Comparison of ENCODE assay signal across 8 cellular contexts in the genomic region with DNA sequence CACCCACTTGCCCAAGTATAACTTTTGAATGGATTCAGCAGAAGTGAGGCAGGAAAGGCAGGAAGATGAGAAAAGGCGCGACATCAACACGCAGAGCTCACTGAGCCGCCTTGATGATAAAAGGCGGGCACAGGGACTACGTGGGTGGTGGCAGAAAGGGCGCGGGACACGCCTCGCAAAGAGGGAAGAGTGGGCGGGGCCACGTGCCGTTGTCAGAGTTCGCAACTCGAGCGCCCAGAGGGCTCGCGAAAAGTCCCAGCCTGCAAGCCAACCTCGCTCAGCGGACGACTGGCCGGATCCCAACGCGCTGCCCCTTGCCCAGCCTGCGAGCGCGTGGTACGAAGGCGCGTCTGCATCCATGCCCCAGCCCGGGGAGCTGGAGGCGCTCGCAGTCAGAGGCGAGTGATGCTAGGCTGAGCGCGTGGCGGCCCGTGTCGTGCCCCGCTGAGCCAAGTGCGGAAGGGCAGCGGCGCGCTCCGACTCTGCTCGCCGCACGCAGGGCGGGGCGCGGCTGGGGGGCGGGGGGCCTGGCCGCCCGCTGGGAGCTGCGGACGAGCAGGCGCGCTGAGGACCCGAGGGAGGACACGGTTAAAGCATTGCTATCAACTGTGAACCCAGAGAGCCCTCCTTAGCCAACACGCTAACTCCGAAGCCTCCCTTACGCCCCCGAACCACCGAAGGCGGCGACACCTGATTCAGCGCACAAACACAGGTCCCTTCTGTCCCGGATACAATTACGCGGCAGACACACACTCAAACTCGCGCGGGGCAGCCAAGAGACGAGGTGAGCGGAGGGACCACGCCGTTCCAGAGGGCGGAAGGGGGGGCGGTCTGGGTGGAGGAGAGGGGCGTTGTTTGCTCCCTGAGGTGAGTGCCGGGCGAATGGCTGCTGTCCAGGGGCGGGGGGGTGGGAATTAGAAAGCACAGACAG. TPM values are rescaled to one million over a fixed set of nuclear protein-coding genes. Genes with fewer than 3 reads are reported as not detected.
A peak's percentile ranks its signal among the peaks of the same experiment; 100 is the strongest.
DNase-seq lines count a peak whose midpoint lies in the region; ATAC-seq, FAIRE-seq and TF ChIP-seq lines count a peak whose summit lies in the region.

A gene with protein sequence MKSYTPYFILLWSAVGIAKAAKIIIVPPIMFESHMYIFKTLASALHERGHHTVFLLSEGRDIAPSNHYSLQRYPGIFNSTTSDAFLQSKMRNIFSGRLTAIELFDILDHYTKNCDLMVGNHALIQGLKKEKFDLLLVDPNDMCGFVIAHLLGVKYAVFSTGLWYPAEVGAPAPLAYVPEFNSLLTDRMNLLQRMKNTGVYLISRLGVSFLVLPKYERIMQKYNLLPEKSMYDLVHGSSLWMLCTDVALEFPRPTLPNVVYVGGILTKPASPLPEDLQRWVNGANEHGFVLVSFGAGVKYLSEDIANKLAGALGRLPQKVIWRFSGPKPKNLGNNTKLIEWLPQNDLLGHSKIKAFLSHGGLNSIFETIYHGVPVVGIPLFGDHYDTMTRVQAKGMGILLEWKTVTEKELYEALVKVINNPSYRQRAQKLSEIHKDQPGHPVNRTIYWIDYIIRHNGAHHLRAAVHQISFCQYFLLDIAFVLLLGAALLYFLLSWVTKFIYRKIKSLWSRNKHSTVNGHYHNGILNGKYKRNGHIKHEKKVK (plus strand): TSS at position 617 of the 931 bp plus-strand sequence. CDS start 24,074 bp downstream, outside the sequence.

- no peaks in the 10 kb centered on the region for H4K20me1 ChIP-seq in neural progenitor cell (ENCODE audit: low read depth)

- peaks cover 20% of the 10 kb centered on the region for H3F3A ChIP-seq in neural progenitor cell (ENCODE audit: low read depth)

- peaks cover 18% of the 10 kb centered on the region for H3K4me1 ChIP-seq in neural progenitor cell
- H3K4me1 ChIP-seq in upper lobe of left lung = peaks cover 14 to 23% (median 17%) of the 10 kb centered on the region in 4 donors

- H3K27ac ChIP-seq in neural progenitor cell (no peak within 1 kb of the TSS), upper lobe of left lung (peak within 1 kb of the TSS in 1 of 4 donors; percentile 16)

- peak; percentile 21 for DNase-seq in activated naive CD4-positive, alpha-beta T cell treated with Interleukin-2 at 50 U/mL for 16 hours
- DNase-seq in activated naive CD4-positive, alpha-beta T cell (lab: John Stamatoyannopoulos, UW) = no peak
- peak; percentile 35 for DNase-seq in NCI-H2227 treated with DMSO at 0.1 percent for 48 hours (lab: John Stamatoyannopoulos, UW)
- peak; percentile 64 for DNase-seq in activated T-cell treated with anti-CD3 and anti-CD28 coated beads, Interleukin-2, amount 50 U/mL, for 24 hours
- DNase-seq in frontal cortex (ENCODE audit: low spot score in 2 of 2) = peak; percentile 41 to 51
- peak; percentile 87 for DNase-seq in neural progenitor cell (ENCODE audit: low spot score)
- peak; percentile 62 to 88 for DNase-seq in upper lobe of left lung

- WGBS in upper lobe of left lung, 2 donors = 1 to 2% methylated on average over 15 to 37 of the region's 84 CpGs

- no peak within 1 kb of the TSS for H3K9ac ChIP-seq in neural progenitor cell

- H3K9me3 ChIP-seq in neural progenitor cell (ENCODE audit: low read depth) = no peaks in the 10 kb centered on the region
- H3K9me3 ChIP-seq in upper lobe of left lung = no peaks in the 10 kb centered on the region

- H3K36me3 ChIP-seq in neural progenitor cell = no peaks in the 10 kb centered on the region
- no peaks in the 10 kb centered on the region for H3K36me3 ChIP-seq in upper lobe of left lung

- peaks cover 59% of the 10 kb centered on the region for H3K27me3 Mint-ChIP-seq in activated T-cell treated with anti-CD3 and anti-CD28 coated beads, Interleukin-2, amount 50 U/mL, for 24 hours
- peaks cover 18% of the 10 kb centered on the region for H3K27me3 Mint-ChIP-seq in neural progenitor cell (ENCODE audit: insufficient read depth, low read depth)

- peaks cover 7% of the 10 kb centered on the region for H3K79me2 ChIP-seq in neural progenitor cell (ENCODE audit: low read depth)

- H3K9me3 Mint-ChIP-seq in activated T-cell treated with anti-CD3 and anti-CD28 coated beads, Interleukin-2, amount 50 U/mL, for 24 hours = no peaks in the 10 kb centered on the region
- H3K9me3 Mint-ChIP-seq in neural progenitor cell = peaks cover 12% of the 10 kb centered on the region

- H3K27me3 ChIP-seq in neural progenitor cell (peaks cover 46% of the 10 kb centered on the region), upper lobe of left lung (peaks cover 0 to 17% (median 4%) of the 10 kb centered on the region in 4 donors)

- peak within 1 kb of the TSS; percentile 99 for H3K4me2 ChIP-seq in neural progenitor cell

- H2AFZ ChIP-seq in neural progenitor cell (replicated peaks) = peak within 1 kb of the TSS; percentile 96

- no peak for TF ChIP-seq EP300 in upper lobe of left lung (IDR thresholded peaks at IDR 0.05)

- no peak for TF ChIP-seq POLR2A in upper lobe of left lung (IDR thresholded peaks at IDR 0.05)

- no peak for FAIRE-seq in frontal cortex (lab: Jason Lieb, UNC)

- H3K4me3 ChIP-seq in neural progenitor cell (peak within 1 kb of the TSS; percentile 81), upper lobe of left lung (peak within 1 kb of the TSS; percentile 32 to 56 (median 52))

- TF ChIP-seq CTCF in neural progenitor cell (IDR thresholded peaks at IDR 0.05) (no peak), upper lobe of left lung (IDR thresholded peaks at IDR 0.05) (no peak)

- H3K4me1 Mint-ChIP-seq in activated T-cell treated with anti-CD3 and anti-CD28 coated beads, Interleukin-2, amount 50 U/mL, for 24 hours (ENCODE audit: low read depth) = peaks cover 19% of the 10 kb centered on the region
- peaks cover 8% of the 10 kb centered on the region for H3K4me1 Mint-ChIP-seq in neural progenitor cell

- ATAC-seq in HG02973 (IDR thresholded peaks at IDR 0.05; ENCODE audit: unreplicated experiment) (peak; percentile 34), upper lobe of left lung (ENCODE audit: low FRiP score in 2 of 2) (peak; percentile 64 to 65)

- peak within 1 kb of the TSS; percentile 68 for H3K4me3 Mint-ChIP-seq in activated T-cell treated with anti-CD3 and anti-CD28 coated beads, Interleukin-2, amount 50 U/mL, for 24 hours
- H3K4me3 Mint-ChIP-seq in neural progenitor cell = peak within 1 kb of the TSS; percentile 95

- H3K36me3 Mint-ChIP-seq in activated T-cell treated with anti-CD3 and anti-CD28 coated beads, Interleukin-2, amount 50 U/mL, for 24 hours (ENCODE audit: low read depth) = no peaks in the 10 kb centered on the region
- no peaks in the 10 kb centered on the region for H3K36me3 Mint-ChIP-seq in neural progenitor cell

- H3K27ac Mint-ChIP-seq in activated T-cell treated with anti-CD3 and anti-CD28 coated beads, Interleukin-2, amount 50 U/mL, for 24 hours = no peak within 1 kb of the TSS
- H3K27ac Mint-ChIP-seq in neural progenitor cell = no peak within 1 kb of the TSS

RNA-seq across cellular contexts. Expression of the gene that starts here (rescaled TPM):
- total RNA-seq in frontal cortex = 4.5 TPM
- 2.8 and 4.3 TPM in 2 replicates for total RNA-seq in neural progenitor cell (ENCODE audit: low replicate concordance)
- 1 to 10 TPM in 5 of 6 donors, under 1 TPM in 1; 0.67 to 2.0 (median 1.5) TPM for total RNA-seq in upper lobe of left lung

Comparison
In these comparisons a context has a peak if more than half of its experiments do, and no peak if none do; other contexts are left out.
1. DNase-seq: peak in activated naive CD4-positive, alpha-beta T cell treated with Interleukin-2 at 50 U/mL for 16 hours (single experiment), NCI-H2227 treated with DMSO at 0.1 percent for 48 hours (single experiment), activated T-cell treated with anti-CD3 and anti-CD28 coated beads, Interleukin-2, amount 50 U/mL, for 24 hours (single experiment), frontal cortex (2 of 2), neural progenitor cell (single experiment) and upper lobe of left lung (2 of 2); none in activated naive CD4-positive, alpha-beta T cell (0 of 4).